ENCODE assay signal across 30 cellular contexts in genomic region chr16:48109496-48109895, GRCh38. TPM values are rescaled to one million over a fixed set of nuclear protein-coding genes. Genes with fewer than 3 reads are reported as not detected.
"Had no signal": no experiment of that assay in that cellular context is flagged by ENCODE, and none has a peak within 500 bp of the region (broad histone marks: within the 10 kb centered on the region; RNA-seq: fewer than 3 reads in every experiment).

No MANE protein-coding gene starts in this region.

- H3K27me3 ChIP-seq: gastrocnemius medialis, sigmoid colon, testis, tibial nerve, upper lobe of left lung, uterus had no signal

- DNase-seq: dorsolateral prefrontal cortex; effector CD4-positive, alpha-beta T cell; foreskin fibroblast; gastrocnemius medialis; head of caudate nucleus; left ventricle myocardium superior; lower lobe of right lung; natural killer cell; right cardiac atrium; sigmoid colon; stimulated activated CD4-positive, alpha-beta T cell treated with anti-CD3 and anti-CD28 coated beads, Interleukin-2, amount 100 ng/mL, for 24 hours; stimulated activated CD4-positive, alpha-beta T cell treated with anti-CD3 and anti-CD28 coated beads, Interleukin-4, amount 100 ng/mL, for 24 hours; stimulated activated naive CD4-positive, alpha-beta T cell treated with Interleukin-2 at 50 U/mL for 16 hours; testis; upper lobe of left lung; uterus had no signal

- H3K27ac ChIP-seq: dorsolateral prefrontal cortex, epithelial cell of prostate, gastrocnemius medialis, lower lobe of right lung, parathyroid adenoma, prostate gland, sigmoid colon, testis, tibial nerve, upper lobe of left lung, uterus had no signal

- H3K36me3 Mint-ChIP-seq: memory B cell; natural killer cell; stimulated activated effector memory CD8-positive, alpha-beta T cell treated with anti-CD3 and anti-CD28 coated beads, Interleukin-12 subunit alpha, Interleukin-12 subunit beta, amount 100 ng/mL, for 72 hours had no signal

- H3K9ac ChIP-seq: parathyroid adenoma had no signal

- H3K79me2 ChIP-seq: parathyroid adenoma had no signal

- H3K27ac Mint-ChIP-seq: memory B cell; natural killer cell; stimulated activated effector memory CD8-positive, alpha-beta T cell treated with anti-CD3 and anti-CD28 coated beads, Interleukin-12 subunit alpha, Interleukin-12 subunit beta, amount 100 ng/mL, for 72 hours had no signal

- H3K9me3 ChIP-seq: gastrocnemius medialis, lower lobe of right lung, prostate gland, sigmoid colon, testis, tibial nerve, upper lobe of left lung, uterus had no signal

- H3K4me1 Mint-ChIP-seq: memory B cell; natural killer cell; stimulated activated effector memory CD8-positive, alpha-beta T cell treated with anti-CD3 and anti-CD28 coated beads, Interleukin-12 subunit alpha, Interleukin-12 subunit beta, amount 100 ng/mL, for 72 hours had no signal

- H3K4me3 Mint-ChIP-seq: memory B cell; natural killer cell; stimulated activated effector memory CD8-positive, alpha-beta T cell treated with anti-CD3 and anti-CD28 coated beads, Interleukin-12 subunit alpha, Interleukin-12 subunit beta, amount 100 ng/mL, for 72 hours had no signal

- FAIRE-seq: colon, keratinocyte had no signal

- H3K4me1 ChIP-seq: lower lobe of right lung, parathyroid adenoma, prostate gland, sigmoid colon, tibial nerve, upper lobe of left lung, uterus had no signal

- H2AFZ ChIP-seq: parathyroid adenoma had no signal

- H3K4me3 ChIP-seq: dorsolateral prefrontal cortex, gastrocnemius medialis, lower lobe of right lung, prostate gland, sigmoid colon, testis, tibial nerve, upper lobe of left lung, uterus had no signal

- H3K36me3 ChIP-seq: gastrocnemius medialis, lower lobe of right lung, prostate gland, sigmoid colon, tibial nerve, upper lobe of left lung, uterus had no signal

- H3K9me3 Mint-ChIP-seq: memory B cell; natural killer cell; stimulated activated effector memory CD8-positive, alpha-beta T cell treated with anti-CD3 and anti-CD28 coated beads, Interleukin-12 subunit alpha, Interleukin-12 subunit beta, amount 100 ng/mL, for 72 hours had no signal

RNA-seq across cellular contexts. Expression of gene ABCC12, which starts 46.3 kb away (rescaled TPM):
- total RNA-seq: esophagus mucosa, glomerular endothelial cell, left ventricle myocardium superior, lower lobe of right lung, mononuclear cell, natural killer cell, omental fat pad, right cardiac atrium, sigmoid colon, skeletal muscle tissue, uterus had no signal
- polyA plus RNA-seq: keratinocyte, neural cell, right cardiac atrium, sigmoid colon had no signal
